Comparison of ENCODE assay signal across 26 cellular contexts in genomic region chr9:96461336-96461735, GRCh38.
"Had no signal": no experiment of that assay in that cellular context is flagged by ENCODE, and none has a peak within 500 bp of the region (broad histone marks: within the 10 kb centered on the region; RNA-seq: fewer than 3 reads in every experiment).

No MANE protein-coding gene starts in this region.

- H3K9me3 ChIP-seq: adrenal gland, ascending aorta, heart left ventricle, right lobe of liver, transverse colon had no signal

- H3K79me2 ChIP-seq: parathyroid adenoma had no signal

- H3K9me3 Mint-ChIP-seq: activated B cell treated with CpG ODN at 0.5 μM for 24 hours; activated naive CD4-positive, alpha-beta T cell treated with anti-CD3 and anti-CD28 coated beads, Interleukin-2, amount 50 U/mL, for 72 hours; activated T-cell treated with anti-CD3 and anti-CD28 coated beads, Interleukin-2, amount 50 U/mL, for 24 hours; activated T-helper 17 cell treated with anti-CD3 and anti-CD28 coated beads, Interleukin-2, amount 50 U/mL, for 72 hours; memory B cell; nephron progenitor cell; stimulated activated memory B cell treated with anti-CD40 and anti-IgM and Interleukin-4, amounts not matched to agents 10 μg/mL and 1 μg/mL and 100 μg/mL, for 72 hours had no signal

- H2AFZ ChIP-seq: parathyroid adenoma had no signal

- H3K9ac ChIP-seq: parathyroid adenoma had no signal

- H3K4me3 ChIP-seq: adrenal gland, ascending aorta, heart left ventricle, right lobe of liver, skin epidermis, transverse colon had no signal

- H3K4me1 ChIP-seq: adrenal gland, right lobe of liver, transverse colon had no signal

- FAIRE-seq: colon, keratinocyte, urothelium cell line had no signal

- ATAC-seq: activated CD4-positive, alpha-beta T cell treated with anti-CD3 and anti-CD28 coated beads for 36 hours; activated naive CD4-positive, alpha-beta T cell treated with anti-CD3 and anti-CD28 coated beads, Interleukin-2, amount 50 U/mL, for 72 hours; activated T-helper 17 cell treated with anti-CD3 and anti-CD28 coated beads, Interleukin-2, amount 50 U/mL, for 72 hours; esophagus mucosa; heart left ventricle; left colon; right lobe of liver; stimulated activated memory B cell treated with anti-CD40 and anti-IgM and Interleukin-4, amounts not matched to agents 10 μg/mL and 1 μg/mL and 100 μg/mL, for 72 hours had no signal

- H3K27ac ChIP-seq: adrenal gland, ascending aorta, brain microvascular endothelial cell, heart left ventricle, parathyroid adenoma, right lobe of liver, transverse colon had no signal

- H3K27me3 ChIP-seq: adrenal gland, ascending aorta, brain microvascular endothelial cell, heart left ventricle, right lobe of liver, transverse colon had no signal

- H3K36me3 ChIP-seq: brain microvascular endothelial cell, right lobe of liver, transverse colon had no signal

- H3K27me3 Mint-ChIP-seq: activated B cell treated with CpG ODN at 0.5 μM for 24 hours; activated CD4-positive, alpha-beta T cell treated with anti-CD3 and anti-CD28 coated beads for 36 hours; activated T-cell treated with anti-CD3 and anti-CD28 coated beads, Interleukin-2, amount 50 U/mL, for 24 hours; activated T-helper 17 cell treated with anti-CD3 and anti-CD28 coated beads, Interleukin-2, amount 50 U/mL, for 72 hours; memory B cell; stimulated activated memory B cell treated with anti-CD40 and anti-IgM and Interleukin-4, amounts not matched to agents 10 μg/mL and 1 μg/mL and 100 μg/mL, for 72 hours had no signal

- DNase-seq: activated B cell treated with CpG ODN at 0.5 μM for 24 hours; activated CD4-positive, alpha-beta T cell treated with anti-CD3 and anti-CD28 coated beads for 36 hours; activated CD4-positive, alpha-beta T cell treated with anti-CD3 and anti-CD28 coated beads, Interleukin-2, amount 50 U/mL, for 4 hours; activated CD8-positive, alpha-beta memory T cell treated with anti-CD3 and anti-CD28 coated beads, Interleukin-2, amount 50 U/mL, for 4 hours; activated T-cell treated with anti-CD3 and anti-CD28 coated beads, Interleukin-2, amount 50 U/mL, for 24 hours; adrenal gland; brain microvascular endothelial cell; central memory CD4-positive, alpha-beta T cell; effector memory CD4-positive, alpha-beta T cell; heart left ventricle; left colon; nephron progenitor cell; right lobe of liver; T1000; transverse colon had no signal

- H3K4me3 Mint-ChIP-seq: activated B cell treated with CpG ODN at 0.5 μM for 24 hours; activated CD4-positive, alpha-beta T cell treated with anti-CD3 and anti-CD28 coated beads for 36 hours; activated T-cell treated with anti-CD3 and anti-CD28 coated beads, Interleukin-2, amount 50 U/mL, for 24 hours; activated T-helper 17 cell treated with anti-CD3 and anti-CD28 coated beads, Interleukin-2, amount 50 U/mL, for 72 hours; memory B cell; nephron progenitor cell; stimulated activated memory B cell treated with anti-CD40 and anti-IgM and Interleukin-4, amounts not matched to agents 10 μg/mL and 1 μg/mL and 100 μg/mL, for 72 hours had no signal

- H3K27ac Mint-ChIP-seq: activated B cell treated with CpG ODN at 0.5 μM for 24 hours; activated CD4-positive, alpha-beta T cell treated with anti-CD3 and anti-CD28 coated beads for 36 hours; activated naive CD4-positive, alpha-beta T cell treated with anti-CD3 and anti-CD28 coated beads, Interleukin-2, amount 50 U/mL, for 72 hours; activated T-cell treated with anti-CD3 and anti-CD28 coated beads, Interleukin-2, amount 50 U/mL, for 24 hours; activated T-helper 17 cell treated with anti-CD3 and anti-CD28 coated beads, Interleukin-2, amount 50 U/mL, for 72 hours; memory B cell; nephron progenitor cell; stimulated activated memory B cell treated with anti-CD40 and anti-IgM and Interleukin-4, amounts not matched to agents 10 μg/mL and 1 μg/mL and 100 μg/mL, for 72 hours had no signal

- H3K4me1 Mint-ChIP-seq: activated B cell treated with CpG ODN at 0.5 μM for 24 hours; memory B cell; stimulated activated memory B cell treated with anti-CD40 and anti-IgM and Interleukin-4, amounts not matched to agents 10 μg/mL and 1 μg/mL and 100 μg/mL, for 72 hours had no signal
